Comparison of ENCODE assay signal across 27 cellular contexts in genomic region chr11:46588131-46588530, GRCh38.
"Had no signal": no experiment of that assay in that cellular context is flagged by ENCODE, and none has a peak within 500 bp of the region (broad histone marks: within the 10 kb centered on the region; RNA-seq: fewer than 3 reads in every experiment).

No MANE protein-coding gene starts in this region.

- DNase-seq: activated B cell treated with CpG ODN at 0.5 μM for 24 hours; activated CD4-positive, alpha-beta T cell treated with anti-CD3 and anti-CD28 coated beads for 1 hour; activated CD4-positive, alpha-beta T cell treated with anti-CD3 and anti-CD28 coated beads, Interleukin-2, amount 10 ng/mL, durations not matched to agents 24 days and 14 days; activated CD4-positive, alpha-beta T cell treated with anti-CD3 and anti-CD28 coated beads, Interleukin-2, amount 50 U/mL, for 48 hours; activated gamma-delta T cell treated with Interleukin-2 at 50 U/mL for 16 hours; activated naive CD4-positive, alpha-beta T cell treated with anti-CD3 and anti-CD28 coated beads, Interleukin-2, amount 10 ng/mL, durations not matched to agents 7 days and 5 days; activated naive CD8-positive, alpha-beta T cell treated with anti-CD3 and anti-CD28 coated beads for 36 hours; activated T-cell treated with anti-CD3 and anti-CD28 coated beads for 4 hours; activated T-cell treated with anti-CD3 and anti-CD28 coated beads, Interleukin-2, amount 50 U/mL, for 48 hours; anterior cingulate cortex; central memory CD4-positive, alpha-beta T cell; Kasumi-1; KBM-7; MV-4-11; NCI-H1092 treated with DMSO at 0.1 percent for 48 hours; NCI-H1417 treated with DMSO at 0.1 percent for 48 hours; NCI-H1694; NCI-H2029; NCI-H2107; NCI-H345; NCI-H510A; NCI-H69; Peyer's patch; SHP77 treated with DMSO at 0.1 percent for 48 hours had no signal

- H3K27ac ChIP-seq: adrenal gland, Peyer's patch had no signal

- H3K9me3 Mint-ChIP-seq: activated B cell treated with CpG ODN at 0.5 μM for 24 hours; activated CD4-positive, alpha-beta T cell treated with anti-CD3 and anti-CD28 coated beads, Interleukin-2, amount 10 ng/mL, durations not matched to agents 24 days and 14 days; activated naive CD4-positive, alpha-beta T cell treated with anti-CD3 and anti-CD28 coated beads, Interleukin-2, amount 10 ng/mL, durations not matched to agents 7 days and 5 days; activated naive CD8-positive, alpha-beta T cell treated with anti-CD3 and anti-CD28 coated beads for 36 hours; activated T-helper 2 cell treated with anti-CD3 and anti-CD28 coated beads, Interferon-gamma antibody, Interleukin-2, Interleukin-4, amounts not matched to agents 10 μg/mL and 5 μg/mL and 100 μg/mL, durations not matched to agents 14 hours and 24 hours and 36 hours; T-helper 1 cell treated with Interleukin-12 subunit alpha and Interleukin-12 subunit beta and Interleukin-4 antibody, amounts not matched to agents 30 μg/mL and 1 μg/mL, for 36 hours had no signal

- H3K27me3 Mint-ChIP-seq: activated B cell treated with CpG ODN at 0.5 μM for 24 hours; activated CD4-positive, alpha-beta T cell treated with anti-CD3 and anti-CD28 coated beads, Interleukin-2, amount 10 ng/mL, durations not matched to agents 24 days and 14 days; activated naive CD4-positive, alpha-beta T cell treated with anti-CD3 and anti-CD28 coated beads, Interleukin-2, amount 10 ng/mL, durations not matched to agents 7 days and 5 days; activated naive CD8-positive, alpha-beta T cell treated with anti-CD3 and anti-CD28 coated beads for 36 hours had no signal

- H3K4me3 ChIP-seq: adrenal gland, Peyer's patch had no signal

- H3K4me3 Mint-ChIP-seq: activated B cell treated with CpG ODN at 0.5 μM for 24 hours; activated CD4-positive, alpha-beta T cell treated with anti-CD3 and anti-CD28 coated beads, Interleukin-2, amount 10 ng/mL, durations not matched to agents 24 days and 14 days; activated naive CD4-positive, alpha-beta T cell treated with anti-CD3 and anti-CD28 coated beads, Interleukin-2, amount 10 ng/mL, durations not matched to agents 7 days and 5 days; activated naive CD8-positive, alpha-beta T cell treated with anti-CD3 and anti-CD28 coated beads for 36 hours; T-helper 1 cell treated with Interleukin-12 subunit alpha and Interleukin-12 subunit beta and Interleukin-4 antibody, amounts not matched to agents 30 μg/mL and 1 μg/mL, for 36 hours had no signal

- H3K9me3 ChIP-seq: adrenal gland, Peyer's patch had no signal

- H3K36me3 ChIP-seq: adrenal gland, Peyer's patch had no signal

- H3K27ac Mint-ChIP-seq: activated B cell treated with CpG ODN at 0.5 μM for 24 hours; activated CD4-positive, alpha-beta T cell treated with anti-CD3 and anti-CD28 coated beads, Interleukin-2, amount 10 ng/mL, durations not matched to agents 24 days and 14 days; activated naive CD4-positive, alpha-beta T cell treated with anti-CD3 and anti-CD28 coated beads, Interleukin-2, amount 10 ng/mL, durations not matched to agents 7 days and 5 days; activated naive CD8-positive, alpha-beta T cell treated with anti-CD3 and anti-CD28 coated beads for 36 hours; activated T-helper 2 cell treated with anti-CD3 and anti-CD28 coated beads, Interferon-gamma antibody, Interleukin-2, Interleukin-4, amounts not matched to agents 10 μg/mL and 5 μg/mL and 100 μg/mL, durations not matched to agents 14 hours and 24 hours and 36 hours; T-helper 1 cell treated with Interleukin-12 subunit alpha and Interleukin-12 subunit beta and Interleukin-4 antibody, amounts not matched to agents 30 μg/mL and 1 μg/mL, for 36 hours had no signal

- H3K27me3 ChIP-seq: adrenal gland, Peyer's patch had no signal
